In the genomic region with DNA sequence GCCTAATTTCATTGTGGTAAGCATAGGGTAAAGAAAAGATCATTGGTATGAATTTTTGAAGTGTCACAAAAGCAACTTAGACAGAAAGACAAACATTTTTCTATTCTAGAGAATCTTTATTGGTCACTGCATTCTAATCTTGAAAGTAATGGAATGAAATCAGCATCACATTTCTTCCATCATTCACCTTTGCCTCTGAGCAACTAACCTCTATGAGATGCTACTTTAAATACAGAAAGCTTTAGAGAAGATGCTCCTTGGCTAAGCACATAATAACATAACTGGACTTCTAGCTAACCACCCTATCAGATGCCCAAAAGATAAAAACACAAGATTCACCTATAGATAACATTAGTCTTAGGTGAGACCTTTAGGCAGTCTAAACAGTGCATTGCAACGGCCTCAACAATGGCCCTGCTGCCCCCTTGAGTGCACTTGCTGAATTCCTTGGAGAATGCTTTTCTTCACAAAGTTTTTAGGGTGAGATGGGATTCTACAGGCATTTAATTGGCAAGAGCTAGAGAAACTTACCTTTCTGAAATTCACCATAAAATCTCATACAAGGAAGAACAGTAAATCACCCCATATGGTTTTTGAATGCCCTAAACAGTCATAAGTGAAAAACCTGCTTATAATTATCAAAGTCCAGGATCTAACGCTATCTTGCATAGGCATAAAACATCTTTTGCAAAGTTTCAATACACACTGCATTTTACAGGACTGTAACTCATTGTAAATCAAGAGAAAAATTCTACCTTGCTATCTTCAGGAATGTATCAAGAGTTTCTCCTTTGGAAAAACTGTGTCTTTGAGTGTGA, we compare ENCODE assay signal across 8 cellular contexts.
DNase-seq lines count a peak whose midpoint lies in the region; ATAC-seq and TF ChIP-seq lines count a peak whose summit lies in the region.

No MANE protein-coding gene starts in this region.

- no peaks in the 10 kb centered on the region for H4K20me1 ChIP-seq in neural cell (ENCODE audit: insufficient read depth)

- TF ChIP-seq POLR2A in stomach (IDR thresholded peaks at IDR 0.05) = no peak

- TF ChIP-seq CTCF in neural cell (IDR thresholded peaks at IDR 0.05; ENCODE audit: poor library complexity, severe bottlenecking) (peak; percentile 67), stomach (IDR thresholded peaks at IDR 0.05) (peak in 2 of 7 experiments; percentile 20 to 27)

- H3K27ac ChIP-seq in neural cell (ENCODE audit: low read length) (no peak overlapping the region), stomach (no peak overlapping the region)

- H3K27me3 ChIP-seq in neural cell (ENCODE audit: insufficient read depth, low read depth, low read length) = no peaks in the 10 kb centered on the region
- no peaks in the 10 kb centered on the region for H3K27me3 ChIP-seq in stomach

- no peaks in the 10 kb centered on the region for H3K4me1 ChIP-seq in stomach

- TF ChIP-seq RAD21 in neural cell (conservative IDR thresholded peaks at IDR 0.05) = peak; percentile 75

- peak; percentile 6 for DNase-seq in HuH-7 (ENCODE audit: low spot score)
- DNase-seq in astrocyte of the hippocampus (ENCODE audit: low read depth, low spot score) = peak; percentile 45
- no peak for DNase-seq in activated effector memory CD4-positive, alpha-beta T cell treated with Interleukin-2 at 50 U/mL for 16 hours
- no peak for DNase-seq in activated T-cell treated with anti-CD3 and anti-CD28 coated beads for 4 hours
- DNase-seq in NCI-H774 (lab: John Stamatoyannopoulos, UW) = no peak
- no peak for DNase-seq in stomach

- H3K36me3 ChIP-seq in neural cell (ENCODE audit: insufficient read depth, low read length) (no peaks in the 10 kb centered on the region), stomach (no peaks in the 10 kb centered on the region)

- no peaks in the 10 kb centered on the region for H3K9me2 ChIP-seq in neural cell (ENCODE audit: insufficient read depth, low read length)

- TF ChIP-seq EP300 in neural cell (conservative IDR thresholded peaks at IDR 0.05; ENCODE audit: poor library complexity, severe bottlenecking) = no peak
- no peak for TF ChIP-seq EP300 in stomach (IDR thresholded peaks at IDR 0.05)

- H3K4me3 ChIP-seq in neural cell (ENCODE audit: low read length) = no peak overlapping the region
- H3K4me3 ChIP-seq in stomach = no peak overlapping the region

- intact Hi-C loops in stomach (cut with DNase I; ENCODE audit: low total_unique reads) = loop anchor here (10.0 kb wide), 1 partner anchor 562 kb away; no protein-coding TSS in a partner anchor

- ATAC-seq in GM18867 (IDR thresholded peaks at IDR 0.05; ENCODE audit: unreplicated experiment) = peak; percentile 88

- H3K9me3 ChIP-seq in neural cell (ENCODE audit: low read length) (no peaks in the 10 kb centered on the region), stomach (no peaks in the 10 kb centered on the region)

- H3K79me2 ChIP-seq in neural cell (replicated peaks; ENCODE audit: insufficient read depth, low read length) = no peaks in the 10 kb centered on the region

- no peaks in the 10 kb centered on the region for H3F3A ChIP-seq in neural cell (ENCODE audit: insufficient read depth, low read length, poor library complexity, severe bottlenecking)

- no peak overlapping the region for H3K9ac ChIP-seq in neural cell (ENCODE audit: low read length)

- 45 to 50% (median 46%) methylated on average over 2 of the region's 2 CpGs for whole genome bisulfite sequencing in stomach, 5 donors

- no peak overlapping the region for H3K4me2 ChIP-seq in neural cell (ENCODE audit: low read length)

- H2AFZ ChIP-seq in neural cell (ENCODE audit: low read depth, low read length) = no peak overlapping the region

TF ChIP-seq in neural cell, 6 proteins besides CTCF, POLR2A, EP300 and RAD21:
- TF ChIP-seq SMC3 (conservative IDR thresholded peaks at IDR 0.05; ENCODE audit: poor library complexity) (peak; percentile 70), MXI1 (conservative IDR thresholded peaks at IDR 0.05; ENCODE audit: poor library complexity, severe bottlenecking) (no peak), POLR2AphosphoS5 (IDR thresholded peaks at IDR 0.05) (no peak), EZH2 (IDR thresholded peaks at IDR 0.05; ENCODE audit: borderline replicate concordance, insufficient read depth, low read length, poor library complexity, severe bottlenecking) (no peak)

Comparison
In these comparisons a context has a peak if more than half of its experiments do, and no peak if none do; other contexts are left out.
1. DNase-seq: peak in HuH-7 (single experiment) and astrocyte of the hippocampus (single experiment); none in activated effector memory CD4-positive, alpha-beta T cell treated with Interleukin-2 at 50 U/mL for 16 hours (single experiment), activated T-cell treated with anti-CD3 and anti-CD28 coated beads for 4 hours (single experiment), NCI-H774 (single experiment) and stomach (single experiment).